8 cellular contexts compared by ENCODE assay signal in genomic region chr5:115166744-115167393, GRCh38. TPM values are rescaled to one million over a fixed set of nuclear protein-coding genes. Genes with fewer than 3 reads are reported as not detected.
"Had no signal": no experiment of that assay in that cellular context is flagged by ENCODE, and none has a peak within 500 bp of the region (broad histone marks: within the 10 kb centered on the region; RNA-seq: fewer than 3 reads in every experiment).

No MANE protein-coding gene starts in this region.

- H3K4me3 ChIP-seq: GM23248, HAP-1, K562 had no signal

- H2AFZ ChIP-seq: GM23248 had no signal

- H3K9ac ChIP-seq: GM23248 had no signal

- DNase-seq: GM23248, GOT3, H7, IMR-90, KG1 had no signal

- H3K27ac ChIP-seq: GM23248 had no signal

- ATAC-seq: HCT116, K562 had no signal

RNA-seq across cellular contexts. Expression of gene TRIM36, which starts 2.8 kb away (rescaled TPM):
- total RNA-seq: GM23248 had no signal
- polyA plus RNA-seq: GM23248 had no signal
